In the genomic region with DNA sequence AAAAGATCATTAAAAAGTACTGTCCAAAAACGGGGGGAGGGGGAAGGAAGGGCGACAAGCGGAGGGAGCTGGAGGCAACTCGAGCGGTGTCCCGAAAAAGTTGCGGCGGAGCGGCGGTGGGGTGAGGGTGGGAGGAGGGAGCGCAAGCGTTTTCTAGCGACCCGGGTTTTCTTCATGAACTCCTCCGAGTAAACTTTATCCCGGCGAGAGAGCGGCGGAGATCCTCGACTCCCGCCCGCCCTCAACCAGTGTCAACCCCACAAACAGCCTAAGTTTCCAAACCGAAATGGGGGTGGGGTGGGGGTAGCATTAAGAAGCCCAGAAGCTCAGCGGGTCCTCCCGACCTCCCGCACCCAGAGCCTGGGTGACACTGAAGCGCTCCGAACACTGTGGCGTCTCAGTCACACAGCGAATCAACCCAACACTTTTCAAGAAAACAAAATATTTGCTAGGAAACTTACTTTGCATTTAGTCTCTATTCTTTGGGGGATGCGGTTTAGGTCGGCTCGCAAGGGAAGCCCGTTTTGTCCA, we compare ENCODE assay signal across 8 cellular contexts.
DNase-seq lines count a peak whose midpoint lies in the region; ATAC-seq, FAIRE-seq and TF ChIP-seq lines count a peak whose summit lies in the region.

No MANE protein-coding gene starts in this region.

- H3K4me1 ChIP-seq in BE2C: no peaks in the 10 kb centered on the region
- H3K4me1 ChIP-seq in HAP-1: peaks cover 10% of the 10 kb centered on the region
- H3K4me1 ChIP-seq in ascending aorta: peaks cover 7 to 18% of the 10 kb centered on the region in 2 donors
- peaks cover 24% of the 10 kb centered on the region for H3K4me1 ChIP-seq in iPS-18a (ENCODE audit: control insufficient read depth, low read depth, low read length)
- H3K4me1 ChIP-seq in small intestine (ENCODE audit: control insufficient read depth in 2 of 2, insufficient read depth in 1 of 2, low read depth in 1 of 2, low read length in 1 of 2): no peaks in the 10 kb centered on the region

- intact Hi-C loops in ascending aorta (cut with DNase I): loop anchor here (5.0 kb wide), 2 partner anchors 132 to 602 kb away; a partner anchor contains a TSS

- H3K4me3 ChIP-seq in BE2C (ENCODE audit: low read depth, low read length) (peak overlapping the region; percentile 54), HAP-1 (peak overlapping the region; percentile 79), ascending aorta (peak overlapping the region; percentile 73 to 75), iPS-18a (ENCODE audit: low read length) (peak overlapping the region; percentile 82), small intestine (ENCODE audit: low read depth in 1 of 2, low read length in 2 of 2) (peak overlapping the region; percentile 41 to 72)

- FAIRE-seq in small intestine (lab: Jason Lieb, UNC): no peak

- in situ Hi-C loops in HAP-1 (cut with MboI; ENCODE audit: low sequenced_read_pairs): loop anchor here (10.0 to 25.0 kb wide), 6 partner anchors 241 to 1268 kb away; no protein-coding TSS in a partner anchor

- TF ChIP-seq CTCF in BE2C (IDR thresholded peaks at IDR 0.05; ENCODE audit: low read depth, low read length) (no peak), ascending aorta (IDR thresholded peaks at IDR 0.05) (no peak)

- no peak for ATAC-seq in HG03025 (IDR thresholded peaks at IDR 0.05; ENCODE audit: low FRiP score, unreplicated experiment)

- H3K36me3 ChIP-seq in BE2C: no peaks in the 10 kb centered on the region
- H3K36me3 ChIP-seq in HAP-1 (replicated peaks): no peaks in the 10 kb centered on the region
- no peaks in the 10 kb centered on the region for H3K36me3 ChIP-seq in ascending aorta
- no peaks in the 10 kb centered on the region for H3K36me3 ChIP-seq in iPS-18a (ENCODE audit: control insufficient read depth, low read depth, low read length)
- no peaks in the 10 kb centered on the region for H3K36me3 ChIP-seq in small intestine (ENCODE audit: control insufficient read depth in 2 of 2, insufficient read depth in 2 of 2, low read length in 2 of 2)

- DNase-seq in BE2C (no peak), HAP-1 (ENCODE audit: low spot score in 2 of 2) (peak; percentile 45 to 69), ascending aorta (ENCODE audit: low spot score in 2 of 2) (peak in 1 of 2 donors; percentile 62), small intestine (peak; percentile 37), SKM-1 treated with dmso at 0.1 percent for 144 hours (lab: John Stamatoyannopoulos, UW; ENCODE audit: unreplicated experiment) (no peak), mesenteric fat pad (ENCODE audit: low spot score) (no peak)

- 1% methylated on average over 33 to 34 of the region's 34 CpGs for WGBS in small intestine, 3 donors

- H3K9ac ChIP-seq in iPS-18a (ENCODE audit: low read length): no peak overlapping the region

- H3K27ac ChIP-seq in ascending aorta: peak overlapping the region; percentile 27 to 63
- H3K27ac ChIP-seq in iPS-18a (ENCODE audit: low read length): no peak overlapping the region
- peak overlapping the region; percentile 48 to 83 for H3K27ac ChIP-seq in small intestine (ENCODE audit: low read depth in 1 of 2, low read length in 1 of 2)

- no peaks in the 10 kb centered on the region for H3K9me3 ChIP-seq in BE2C
- H3K9me3 ChIP-seq in HAP-1: no peaks in the 10 kb centered on the region
- no peaks in the 10 kb centered on the region for H3K9me3 ChIP-seq in ascending aorta
- no peaks in the 10 kb centered on the region for H3K9me3 ChIP-seq in iPS-18a (ENCODE audit: control insufficient read depth, low read depth, low read length)
- H3K9me3 ChIP-seq in small intestine (ENCODE audit: control insufficient read depth, low read depth): no peaks in the 10 kb centered on the region

- H3K27me3 ChIP-seq in BE2C (peaks cover 56% of the 10 kb centered on the region), HAP-1 (ENCODE audit: low read depth) (no peaks in the 10 kb centered on the region), ascending aorta (peaks cover 10% of the 10 kb centered on the region), iPS-18a (ENCODE audit: control insufficient read depth, insufficient read depth, low read length) (peaks cover 100% of the 10 kb centered on the region), small intestine (ENCODE audit: control insufficient read depth in 2 of 2, insufficient read depth in 2 of 2, low read length in 2 of 2) (peaks cover 0 to 26% of the 10 kb centered on the region in 2 donors)

Comparison
In these comparisons a context has a peak if more than half of its experiments do, and no peak if none do; other contexts are left out.
1. DNase-seq: peak in HAP-1 (2 of 2) and small intestine (single experiment); none in BE2C (single experiment), SKM-1 treated with dmso at 0.1 percent for 144 hours (single experiment) and mesenteric fat pad (single experiment).
2. Peak in every context shown above with its lines, with median percentiles within 50 percentile points of each other: H3K4me3 ChIP-seq.